Comparison of ENCODE assay signal across 11 cellular contexts in genomic region chr3:9903238-9903624, GRCh38. TPM values are rescaled to one million over a fixed set of nuclear protein-coding genes. Genes with fewer than 3 reads are reported as not detected.
DNase-seq lines count a peak whose midpoint lies in the region; ATAC-seq and TF ChIP-seq lines count a peak whose summit lies in the region.
"Had no signal": no experiment of that assay in that cellular context is flagged by ENCODE, and none has a peak within 500 bp of the region (broad histone marks: within the 10 kb centered on the region; RNA-seq: fewer than 3 reads in every experiment).

No MANE protein-coding gene starts in this region.

- intact Hi-C loops in activated CD4-positive, alpha-beta memory T cell treated with anti-CD3 and anti-CD28 coated beads for 36 hours (cut with micrococcal nuclease) = loop anchor here (2.0 kb wide), 1 partner anchor 14 kb away; the partner anchor contains the start of gene IL17RC
- intact Hi-C loops in left ventricle myocardium inferior (cut with micrococcal nuclease) = no loop called here

- peak; percentile 25 for DNase-seq in NCI-H2029 (lab: John Stamatoyannopoulos, UW)
- no peak for DNase-seq in NCI-H2029 treated with DMSO at 0.1 percent for 48 hours (lab: John Stamatoyannopoulos, UW)
- DNase-seq in activated CD4-positive, alpha-beta memory T cell treated with anti-CD3 and anti-CD28 coated beads for 36 hours = peak; percentile 53
- DNase-seq in left ventricle myocardium inferior = no peak
- DNase-seq in NOMO-1 treated with DMSO at 0.1 percent for 48 hours (lab: John Stamatoyannopoulos, UW; ENCODE audit: unreplicated experiment) = no peak
- no peak for DNase-seq in NCI-H526 (lab: John Stamatoyannopoulos, UW)
- DNase-seq: NCI-H82 had no signal

- no peaks in the 10 kb centered on the region for H3K27me3 Mint-ChIP-seq in activated CD4-positive, alpha-beta memory T cell treated with anti-CD3 and anti-CD28 coated beads for 36 hours
- no peaks in the 10 kb centered on the region for H3K27me3 Mint-ChIP-seq in stimulated activated naive CD8-positive, alpha-beta T cell treated with anti-CD3 and anti-CD28 coated beads, Interleukin-15, Interleukin-2, amounts not matched to agents 100 ng/mL and 50 ng/mL, for 24 hours

- CTCF ChIA-PET in activated CD4-positive, alpha-beta memory T cell treated with anti-CD3 and anti-CD28 coated beads for 36 hours (lab: Charles Lee) = interaction anchor here (0.5 to 1.7 kb wide), 4 partner anchors 9 to 76 kb away, joined by 3 to 9 read pairs (median 6); no protein-coding TSS in a partner anchor

- POLR2A ChIA-PET in activated CD4-positive, alpha-beta memory T cell treated with anti-CD3 and anti-CD28 coated beads for 36 hours (lab: Charles Lee) = interaction anchor here (1.1 to 2.6 kb wide), 4 partner anchors 10 to 43 kb away, joined by 5 to 16 read pairs (median 7); partner anchors contain the start of gene JAGN1

- H3K4me1 ChIP-seq in left ventricle myocardium inferior = peaks cover 18% of the 10 kb centered on the region

- H3K27ac ChIP-seq in left ventricle myocardium inferior (replicated peaks) = peak overlapping the region; percentile 56
- H3K27ac ChIP-seq: neutrophil had no signal

- no peaks in the 10 kb centered on the region for H3K36me3 ChIP-seq in left ventricle myocardium inferior
- H3K36me3 ChIP-seq: neutrophil had no signal

- peak overlapping the region; percentile 37 for H3K4me3 ChIP-seq in left ventricle myocardium inferior

- H3K36me3 Mint-ChIP-seq in activated CD4-positive, alpha-beta memory T cell treated with anti-CD3 and anti-CD28 coated beads for 36 hours = no peaks in the 10 kb centered on the region
- no peaks in the 10 kb centered on the region for H3K36me3 Mint-ChIP-seq in stimulated activated naive CD8-positive, alpha-beta T cell treated with anti-CD3 and anti-CD28 coated beads, Interleukin-15, Interleukin-2, amounts not matched to agents 100 ng/mL and 50 ng/mL, for 24 hours (ENCODE audit: low read depth)
- H3K36me3 Mint-ChIP-seq: brain had no signal

- no peaks in the 10 kb centered on the region for H3K9me3 ChIP-seq in left ventricle myocardium inferior (replicated peaks)
- H3K9me3 ChIP-seq: neutrophil had no signal

- H3K9me3 Mint-ChIP-seq in activated CD4-positive, alpha-beta memory T cell treated with anti-CD3 and anti-CD28 coated beads for 36 hours = no peaks in the 10 kb centered on the region
- H3K9me3 Mint-ChIP-seq in stimulated activated naive CD8-positive, alpha-beta T cell treated with anti-CD3 and anti-CD28 coated beads, Interleukin-15, Interleukin-2, amounts not matched to agents 100 ng/mL and 50 ng/mL, for 24 hours = no peaks in the 10 kb centered on the region
- H3K9me3 Mint-ChIP-seq: brain had no signal

- H3K27ac Mint-ChIP-seq in activated CD4-positive, alpha-beta memory T cell treated with anti-CD3 and anti-CD28 coated beads for 36 hours = peak overlapping the region; percentile 29
- peak overlapping the region; percentile 65 for H3K27ac Mint-ChIP-seq in stimulated activated naive CD8-positive, alpha-beta T cell treated with anti-CD3 and anti-CD28 coated beads, Interleukin-15, Interleukin-2, amounts not matched to agents 100 ng/mL and 50 ng/mL, for 24 hours

- H3K27me3 ChIP-seq in left ventricle myocardium inferior (ENCODE audit: low read depth) = no peaks in the 10 kb centered on the region
- H3K27me3 ChIP-seq: neutrophil had no signal

- ATAC-seq in HG02840 (IDR thresholded peaks at IDR 0.05; ENCODE audit: low FRiP score, unreplicated experiment) = no peak

- peaks cover 25% of the 10 kb centered on the region for H3K4me1 Mint-ChIP-seq in activated CD4-positive, alpha-beta memory T cell treated with anti-CD3 and anti-CD28 coated beads for 36 hours (ENCODE audit: low read depth)
- H3K4me1 Mint-ChIP-seq in stimulated activated naive CD8-positive, alpha-beta T cell treated with anti-CD3 and anti-CD28 coated beads, Interleukin-15, Interleukin-2, amounts not matched to agents 100 ng/mL and 50 ng/mL, for 24 hours (ENCODE audit: low read depth) = peaks cover 34% of the 10 kb centered on the region

- no peak for TF ChIP-seq CTCF in left ventricle myocardium inferior (IDR thresholded peaks at IDR 0.05; ENCODE audit: borderline replicate concordance)

- peak overlapping the region; percentile 44 for H3K4me3 Mint-ChIP-seq in activated CD4-positive, alpha-beta memory T cell treated with anti-CD3 and anti-CD28 coated beads for 36 hours
- H3K4me3 Mint-ChIP-seq in stimulated activated naive CD8-positive, alpha-beta T cell treated with anti-CD3 and anti-CD28 coated beads, Interleukin-15, Interleukin-2, amounts not matched to agents 100 ng/mL and 50 ng/mL, for 24 hours = peak overlapping the region; percentile 44

RNA-seq across cellular contexts. Expression of gene IL17RE, which starts 0.6 kb away (rescaled TPM):
- total RNA-seq in activated CD4-positive, alpha-beta memory T cell treated with anti-CD3 and anti-CD28 coated beads for 36 hours = 1 to 10 TPM; 1.8 to 1.9 TPM
- total RNA-seq in left ventricle myocardium inferior = 0.58 TPM

RNA-seq across cellular contexts. Expression of gene JAGN1, which starts 12.8 kb away (rescaled TPM):
- 10 to 100 TPM; 25.0 to 27.8 TPM for total RNA-seq in activated CD4-positive, alpha-beta memory T cell treated with anti-CD3 and anti-CD28 coated beads for 36 hours
- 17.5 TPM for total RNA-seq in left ventricle myocardium inferior

RNA-seq across cellular contexts. Expression of gene IL17RC, which starts 13.7 kb away (rescaled TPM):
- total RNA-seq in activated CD4-positive, alpha-beta memory T cell treated with anti-CD3 and anti-CD28 coated beads for 36 hours = under 1 TPM; 0.40 to 0.46 TPM
- total RNA-seq in left ventricle myocardium inferior = 35.0 TPM

RNA-seq across cellular contexts. Expression of gene CIDEC, which starts 23.2 kb away (rescaled TPM):
- not detected for total RNA-seq in activated CD4-positive, alpha-beta memory T cell treated with anti-CD3 and anti-CD28 coated beads for 36 hours
- 0.36 TPM for total RNA-seq in left ventricle myocardium inferior

RNA-seq across cellular contexts. Expression of gene CRELD1, which starts 30.4 kb away (rescaled TPM):
- total RNA-seq in activated CD4-positive, alpha-beta memory T cell treated with anti-CD3 and anti-CD28 coated beads for 36 hours = 10 to 100 TPM; 14.1 to 16.1 TPM
- total RNA-seq in left ventricle myocardium inferior = 72.3 TPM

Comparison
In these comparisons a context has a peak if more than half of its experiments do, and no peak if none do; other contexts are left out.
1. DNase-seq: peak in NCI-H2029 (single experiment) and activated CD4-positive, alpha-beta memory T cell treated with anti-CD3 and anti-CD28 coated beads for 36 hours (single experiment); none in NCI-H2029 treated with DMSO at 0.1 percent for 48 hours (single experiment), left ventricle myocardium inferior (single experiment), NOMO-1 treated with DMSO at 0.1 percent for 48 hours (single experiment) and NCI-H526 (0 of 2).
2. RNA of gene IL17RC, which starts 13.7 kb away (total RNA-seq): 35.0 TPM in left ventricle myocardium inferior (single experiment); 0.40 to 0.46 TPM in activated CD4-positive, alpha-beta memory T cell treated with anti-CD3 and anti-CD28 coated beads for 36 hours; every median in the first group is over 10 times any median in the second.